ENCODE assay signal across 10 cellular contexts in the genomic region with DNA sequence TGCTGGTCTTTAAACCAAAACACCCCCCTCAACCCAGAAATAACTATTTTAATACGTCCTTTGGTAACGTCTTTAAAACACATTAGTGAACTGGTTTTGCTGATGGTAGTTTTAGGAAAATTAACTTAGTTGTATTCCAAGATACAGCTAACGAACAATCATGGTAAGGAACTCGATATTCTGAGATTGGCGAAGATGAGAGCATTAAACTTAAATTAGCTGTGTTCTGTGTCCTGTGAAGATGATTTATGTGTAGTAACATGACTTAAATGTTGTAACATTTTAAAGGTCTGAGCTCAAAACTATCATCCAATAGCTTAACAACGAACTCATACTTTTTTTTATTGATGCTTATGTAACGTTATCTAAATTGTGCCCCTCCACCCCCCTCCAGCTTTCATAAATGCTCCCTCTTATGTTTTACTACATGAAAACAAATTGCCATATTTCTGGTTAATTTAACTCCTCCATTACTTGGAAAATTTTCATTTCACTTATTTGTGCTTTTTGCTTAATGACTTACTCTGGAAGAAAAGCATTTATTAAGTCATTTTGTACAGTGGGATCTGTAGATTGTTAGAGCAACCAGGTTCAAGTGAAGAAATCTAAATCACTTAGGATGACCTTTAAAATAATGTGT. TPM values are rescaled to one million over a fixed set of nuclear protein-coding genes. Genes with fewer than 3 reads are reported as not detected.
DNase-seq lines count a peak whose midpoint lies in the region; TF ChIP-seq lines count a peak whose summit lies in the region.
"Had no signal": no experiment of that assay in that cellular context is flagged by ENCODE, and none has a peak within 500 bp of the region (broad histone marks: within the 10 kb centered on the region; RNA-seq: fewer than 3 reads in every experiment).

No MANE protein-coding gene starts in this region.

- H3K36me3 Mint-ChIP-seq in CD14-positive monocyte: peaks cover 0 to 2% of the 10 kb centered on the region in 2 donors
- H3K36me3 Mint-ChIP-seq in endodermal cell (ENCODE audit: low read depth): no peaks in the 10 kb centered on the region

- intact Hi-C loops in CD14-positive monocyte (cut with micrococcal nuclease): no loop called here

- H3K27me3 ChIP-seq in endodermal cell (ENCODE audit: control insufficient read depth, insufficient read depth, low read length, poor library complexity, severe bottlenecking) (peaks cover 28% of the 10 kb centered on the region), neutrophil (peaks cover 57% of the 10 kb centered on the region)

- peaks cover 0 to 13% (median 5%) of the 10 kb centered on the region in 7 donors for H3K9me3 Mint-ChIP-seq in CD14-positive monocyte
- H3K9me3 Mint-ChIP-seq in endodermal cell: no peaks in the 10 kb centered on the region

- H3K27ac Mint-ChIP-seq in CD14-positive monocyte (no peak overlapping the region), endodermal cell (no peak overlapping the region)

- POLR2A ChIA-PET in RWPE1 (lab: Yijun Ruan, JAX; ENCODE audit: low non-redundant PET): interaction anchor here (0.5 kb wide), 1 partner anchor 90 kb away, joined by 5 read pairs; no protein-coding TSS in a partner anchor

- H3K4me1 Mint-ChIP-seq in CD14-positive monocyte (peaks cover 11% of the 10 kb centered on the region), endodermal cell (peaks cover 17% of the 10 kb centered on the region)

- H3K4me1 ChIP-seq in endodermal cell (ENCODE audit: control insufficient read depth, insufficient read depth, low read length) (no peaks in the 10 kb centered on the region), neutrophil (ENCODE audit: control insufficient read depth in 1 of 2, insufficient read depth in 1 of 2, low read depth in 1 of 2, low read length in 1 of 2) (peaks cover 14 to 19% of the 10 kb centered on the region in 2 experiments)

- H3K9ac ChIP-seq in endodermal cell (ENCODE audit: extremely low read depth, low read length, poor library complexity, severe bottlenecking): peak overlapping the region; percentile 12

- H3K27ac ChIP-seq in endodermal cell (ENCODE audit: low read depth, low read length): no peak overlapping the region
- H3K27ac ChIP-seq in neutrophil: no peak overlapping the region
- no peak overlapping the region for H3K27ac ChIP-seq in RWPE1
- H3K27ac ChIP-seq: HL-60 had no signal

- H3K36me3 ChIP-seq in endodermal cell (ENCODE audit: control insufficient read depth, insufficient read depth, low read length): no peaks in the 10 kb centered on the region
- H3K36me3 ChIP-seq in neutrophil: no peaks in the 10 kb centered on the region

- DNase-seq in CD14-positive monocyte (ENCODE audit: low spot score) (no peak), NCI-H2171 (lab: John Stamatoyannopoulos, UW) (peak; percentile 11), endodermal cell (no peak), inferior parietal cortex (ENCODE audit: extremely low spot score) (no peak), GM19240 (ENCODE audit: insufficient read length, low spot score) (no peak), RWPE1 (ENCODE audit: low spot score) (no peak)
- DNase-seq in effector CD4-positive, alpha-beta T cell: no peak
- DNase-seq: NCI-H524 treated with DMSO at 0.1 percent for 48 hours had no signal

- WGBS in endodermal cell (ENCODE audit: insufficient coverage in 1 of 2, insufficient read length in 1 of 2), 2 experiments: 68 to 100% methylated on average over 4 to 7 of the region's 7 CpGs

- H3K4me3 ChIP-seq in endodermal cell (ENCODE audit: low read length) (peak overlapping the region; percentile 90), neutrophil (ENCODE audit: low read depth in 1 of 2, low read length in 1 of 2) (peak overlapping the region; percentile 43 to 51)

- H3K27me3 Mint-ChIP-seq in CD14-positive monocyte (ENCODE audit: low read depth in 3 of 3): peaks cover 55 to 61% (median 59%) of the 10 kb centered on the region in 3 donors
- peaks cover 39% of the 10 kb centered on the region for H3K27me3 Mint-ChIP-seq in endodermal cell (ENCODE audit: insufficient read depth)

- CTCF ChIA-PET in RWPE1 (lab: Yijun Ruan, JAX): interaction anchor here (0.6 kb wide), 3 partner anchors 34 to 1145 kb away, joined by 4 to 6 read pairs (median 5); no protein-coding TSS in a partner anchor

- H3K9me3 ChIP-seq in endodermal cell (ENCODE audit: control insufficient read depth, low read length): no peaks in the 10 kb centered on the region
- no peaks in the 10 kb centered on the region for H3K9me3 ChIP-seq in neutrophil

- H3K4me3 Mint-ChIP-seq in CD14-positive monocyte (peak overlapping the region; percentile 76 to 88), endodermal cell (peak overlapping the region; percentile 79)

- TF ChIP-seq CTCF in CD14-positive monocyte (IDR thresholded peaks at IDR 0.05): no peak
- TF ChIP-seq CTCF in endodermal cell (conservative IDR thresholded peaks at IDR 0.05): no peak
- TF ChIP-seq CTCF in neutrophil (IDR thresholded peaks at IDR 0.05): no peak
- no peak for TF ChIP-seq CTCF in RWPE1 (conservative IDR thresholded peaks at IDR 0.05; ENCODE audit: low read depth)

RNA-seq across cellular contexts. Expression of a gene that starts 1.7 kb away (rescaled TPM):
- not detected for polyA plus RNA-seq in CD14-positive monocyte
- total RNA-seq in endodermal cell: 10 to 100 TPM; 22.7 to 23.1 TPM
- 8.3 TPM for polyA plus RNA-seq in endodermal cell (2013, experiment 1 of 2)
- 6.5 TPM for polyA plus RNA-seq in endodermal cell (2013, experiment 2 of 2)
